ENCODE assay signal across 23 cellular contexts in the genomic region with DNA sequence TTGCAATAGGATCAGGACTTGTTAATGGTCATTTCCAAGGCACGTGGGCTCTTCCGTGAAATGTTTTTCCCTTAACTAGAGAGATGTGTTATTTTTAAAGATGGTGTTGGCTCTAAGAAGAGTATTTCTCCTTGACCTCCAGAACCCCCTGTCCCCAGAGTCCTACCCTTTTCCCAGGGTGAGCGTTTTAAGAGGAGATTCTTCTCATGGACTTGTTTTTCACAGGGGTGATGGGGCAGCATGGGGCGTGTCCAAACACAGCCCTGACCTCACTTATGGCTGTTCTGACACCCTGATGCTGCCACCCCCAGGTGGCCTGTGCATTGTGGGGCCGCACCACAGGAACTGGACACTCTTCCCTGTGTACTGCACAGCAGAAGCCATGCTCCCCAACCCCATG.
"Had no signal": no experiment of that assay in that cellular context is flagged by ENCODE, and none has a peak within 500 bp of the region (broad histone marks: within the 10 kb centered on the region; RNA-seq: fewer than 3 reads in every experiment).

No MANE protein-coding gene starts in this region.

- H3K27me3 ChIP-seq: SJSA1 had no signal

- DNase-seq: MV-4-11, NCI-H1048, NCI-H1105 treated with DMSO at 0.1 percent for 48 hours, NCI-H1417 treated with DMSO at 0.1 percent for 48 hours, NCI-H146, NCI-H1694 treated with DMSO at 0.1 percent for 48 hours, NCI-H1930, NCI-H2081, NCI-H2107, NCI-H2171, NCI-H226, NCI-H446, NCI-H510A, NCI-H524 treated with DMSO at 0.1 percent for 48 hours, NCI-H774, Right ventricle myocardium superior, RPMI8226, SIG-M5 had no signal

- H3K27ac ChIP-seq: HL-60, SJSA1, SK-N-MC had no signal

- ATAC-seq: K562 had no signal

- H3K27ac Mint-ChIP-seq: IgD-negative memory B cell had no signal

- H3K4me3 Mint-ChIP-seq: IgD-negative memory B cell had no signal

- H3K27me3 Mint-ChIP-seq: IgD-negative memory B cell had no signal

- H3K4me3 ChIP-seq: K562, SJSA1, SK-N-MC had no signal
